ENCODE assay signal across 3 cellular contexts in genomic region chr11:565921-566509, GRCh38.
A peak's percentile ranks its signal among the peaks of the same experiment; 100 is the strongest.
TF ChIP-seq lines count a peak whose summit lies in the region.

No MANE protein-coding gene starts in this region.

TF ChIP-seq in A549, 52 proteins besides CTCF, POLR2A, EP300 and RAD21:
- TF ChIP-seq HOXB5 (CRISPR knock-in tag; IDR thresholded peaks at IDR 0.05) = no peak
- no peak for TF ChIP-seq HMGXB4 (CRISPR knock-in tag; IDR thresholded peaks at IDR 0.05; ENCODE audit: borderline replicate concordance)
- TF ChIP-seq ZSCAN20 (CRISPR knock-in tag; IDR thresholded peaks at IDR 0.05) = no peak
- no peak for TF ChIP-seq CBX2 (IDR thresholded peaks at IDR 0.05; ENCODE audit: borderline replicate concordance, low read depth)
- no peak for TF ChIP-seq SREBF2 (IDR thresholded peaks at IDR 0.05)
- TF ChIP-seq E2F6 (IDR thresholded peaks at IDR 0.05; ENCODE audit: borderline replicate concordance, low read depth) = no peak
- TF ChIP-seq PBX3 (IDR thresholded peaks at IDR 0.05) = peak; percentile 27; the same call in 1 of the 2 replicates
- TF ChIP-seq TP53 (CRISPR knock-in tag; IDR thresholded peaks at IDR 0.05) = no peak
TF ChIP-seq in A549: peak in this region for 1.

TF ChIP-seq in HCT116, 20 proteins besides CTCF, POLR2A, EP300 and RAD21:
- TF ChIP-seq POLR2AphosphoS5 (IDR thresholded peaks at IDR 0.05; ENCODE audit: low read depth, low read length) (0 out of 2 replicates have a peak, but pooled peaks have one; percentile 42), EGR1 (IDR thresholded peaks at IDR 0.05; ENCODE audit: low read depth) (no peak)

TF ChIP-seq in K562, 482 proteins besides CTCF, POLR2A, EP300 and RAD21:
- TF ChIP-seq ZNF3 (CRISPR knock-in tag; IDR thresholded peaks at IDR 0.05) (no peak), POLR2G (IDR thresholded peaks at IDR 0.05; ENCODE audit: low read depth, low read length) (peak; percentile 47), SP1 (CRISPR knock-in tag; IDR thresholded peaks at IDR 0.05) (no peak), MYNN (IDR thresholded peaks at IDR 0.05) (peak; percentile 26; the same call in 1 of the 2 replicates), MYNN (CRISPR knock-in tag; IDR thresholded peaks at IDR 0.05) (no peak), SIN3B (IDR thresholded peaks at IDR 0.05; ENCODE audit: low read depth) (no peak), ZNF511 (CRISPR knock-in tag; IDR thresholded peaks at IDR 0.05) (no peak), POLR2H (tag; IDR thresholded peaks at IDR 0.05; ENCODE audit: low read depth) (no peak), RBFOX2 (IDR thresholded peaks at IDR 0.05; ENCODE audit: low read depth, low read length) (peak; percentile 23; the same call in 1 of the 2 replicates)
